In the genomic region with DNA sequence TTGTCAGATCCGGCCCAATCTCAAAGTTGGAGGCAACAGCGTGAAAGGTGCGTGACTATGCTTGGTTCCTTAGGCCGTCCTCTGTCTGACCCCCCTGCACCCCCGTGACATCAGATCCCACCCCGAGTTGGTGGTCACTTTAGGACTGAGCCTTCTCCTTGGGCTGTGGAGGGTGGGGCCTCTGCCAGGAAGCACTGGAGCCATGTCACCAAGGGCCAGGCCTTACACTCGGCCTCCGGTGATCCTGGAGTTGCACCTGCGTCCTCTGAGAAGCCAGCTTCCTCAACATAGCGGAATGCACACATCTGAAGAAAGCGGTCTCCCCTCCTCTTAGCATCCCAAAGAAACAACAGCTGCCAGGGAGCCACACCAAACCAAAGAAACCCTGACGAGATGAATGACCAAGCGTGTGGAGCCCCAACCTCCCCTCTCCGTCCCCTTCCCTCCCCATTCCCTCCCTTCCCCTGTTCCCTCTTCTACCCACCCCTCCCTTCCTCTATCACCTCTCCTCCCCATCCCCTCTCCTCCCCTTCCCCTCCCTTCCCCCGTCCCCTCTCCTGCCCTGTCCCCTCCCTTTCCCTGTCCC, we compare ENCODE assay signal across 1 cellular context.
TF ChIP-seq lines count a peak whose summit lies in the region.

No MANE protein-coding gene starts in this region.

TF ChIP-seq in K562, 482 proteins besides CTCF, POLR2A, EP300 and RAD21 (continued from another document):
- TF ChIP-seq ZNF384 (IDR thresholded peaks at IDR 0.05; ENCODE audit: low read depth, low read length) (no peak), ZNF12 (CRISPR knock-in tag; IDR thresholded peaks at IDR 0.05) (no peak)
